ENCODE assay signal across 1 cellular context in the genomic region with DNA sequence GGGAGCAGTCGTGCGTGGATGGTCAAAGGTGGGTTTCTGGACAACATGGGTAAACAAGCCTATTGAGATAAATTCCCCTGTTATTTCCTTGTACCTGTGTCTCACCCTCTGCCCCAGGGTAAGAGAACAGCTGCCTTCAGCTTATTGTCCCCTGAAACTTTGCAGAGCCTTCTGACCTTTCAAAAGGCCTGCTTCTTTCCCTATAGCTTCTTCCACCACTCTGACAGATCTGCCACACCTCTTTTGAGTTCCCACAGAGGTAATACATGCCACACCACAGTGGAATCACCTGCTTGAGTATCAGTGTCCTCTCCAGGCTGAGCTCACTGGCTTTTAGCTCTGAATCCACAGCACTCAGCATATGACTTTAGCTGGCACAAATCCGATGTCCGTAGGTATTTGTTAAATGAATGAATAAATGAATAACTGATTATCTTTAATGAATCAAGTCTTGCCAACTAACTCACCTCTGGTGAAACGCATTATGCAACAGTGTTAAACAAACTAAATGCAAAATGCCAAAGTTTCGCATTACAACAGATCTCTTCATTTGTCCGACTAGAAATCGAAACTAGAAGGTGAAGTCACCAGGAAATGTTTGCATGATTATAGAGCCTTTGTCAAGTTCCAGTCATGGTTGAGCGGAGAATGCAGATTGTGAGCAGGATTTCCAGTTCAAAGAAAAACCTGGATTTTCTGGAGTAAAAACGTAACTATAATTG.
A peak's percentile ranks its signal among the peaks of the same experiment; 100 is the strongest.
TF ChIP-seq lines count a peak whose summit lies in the region.

No MANE protein-coding gene starts in this region.

TF ChIP-seq in GM23338, 12 proteins besides CTCF, POLR2A, EP300 and RAD21 (continued from another document):
- TF ChIP-seq, protein P1, sequence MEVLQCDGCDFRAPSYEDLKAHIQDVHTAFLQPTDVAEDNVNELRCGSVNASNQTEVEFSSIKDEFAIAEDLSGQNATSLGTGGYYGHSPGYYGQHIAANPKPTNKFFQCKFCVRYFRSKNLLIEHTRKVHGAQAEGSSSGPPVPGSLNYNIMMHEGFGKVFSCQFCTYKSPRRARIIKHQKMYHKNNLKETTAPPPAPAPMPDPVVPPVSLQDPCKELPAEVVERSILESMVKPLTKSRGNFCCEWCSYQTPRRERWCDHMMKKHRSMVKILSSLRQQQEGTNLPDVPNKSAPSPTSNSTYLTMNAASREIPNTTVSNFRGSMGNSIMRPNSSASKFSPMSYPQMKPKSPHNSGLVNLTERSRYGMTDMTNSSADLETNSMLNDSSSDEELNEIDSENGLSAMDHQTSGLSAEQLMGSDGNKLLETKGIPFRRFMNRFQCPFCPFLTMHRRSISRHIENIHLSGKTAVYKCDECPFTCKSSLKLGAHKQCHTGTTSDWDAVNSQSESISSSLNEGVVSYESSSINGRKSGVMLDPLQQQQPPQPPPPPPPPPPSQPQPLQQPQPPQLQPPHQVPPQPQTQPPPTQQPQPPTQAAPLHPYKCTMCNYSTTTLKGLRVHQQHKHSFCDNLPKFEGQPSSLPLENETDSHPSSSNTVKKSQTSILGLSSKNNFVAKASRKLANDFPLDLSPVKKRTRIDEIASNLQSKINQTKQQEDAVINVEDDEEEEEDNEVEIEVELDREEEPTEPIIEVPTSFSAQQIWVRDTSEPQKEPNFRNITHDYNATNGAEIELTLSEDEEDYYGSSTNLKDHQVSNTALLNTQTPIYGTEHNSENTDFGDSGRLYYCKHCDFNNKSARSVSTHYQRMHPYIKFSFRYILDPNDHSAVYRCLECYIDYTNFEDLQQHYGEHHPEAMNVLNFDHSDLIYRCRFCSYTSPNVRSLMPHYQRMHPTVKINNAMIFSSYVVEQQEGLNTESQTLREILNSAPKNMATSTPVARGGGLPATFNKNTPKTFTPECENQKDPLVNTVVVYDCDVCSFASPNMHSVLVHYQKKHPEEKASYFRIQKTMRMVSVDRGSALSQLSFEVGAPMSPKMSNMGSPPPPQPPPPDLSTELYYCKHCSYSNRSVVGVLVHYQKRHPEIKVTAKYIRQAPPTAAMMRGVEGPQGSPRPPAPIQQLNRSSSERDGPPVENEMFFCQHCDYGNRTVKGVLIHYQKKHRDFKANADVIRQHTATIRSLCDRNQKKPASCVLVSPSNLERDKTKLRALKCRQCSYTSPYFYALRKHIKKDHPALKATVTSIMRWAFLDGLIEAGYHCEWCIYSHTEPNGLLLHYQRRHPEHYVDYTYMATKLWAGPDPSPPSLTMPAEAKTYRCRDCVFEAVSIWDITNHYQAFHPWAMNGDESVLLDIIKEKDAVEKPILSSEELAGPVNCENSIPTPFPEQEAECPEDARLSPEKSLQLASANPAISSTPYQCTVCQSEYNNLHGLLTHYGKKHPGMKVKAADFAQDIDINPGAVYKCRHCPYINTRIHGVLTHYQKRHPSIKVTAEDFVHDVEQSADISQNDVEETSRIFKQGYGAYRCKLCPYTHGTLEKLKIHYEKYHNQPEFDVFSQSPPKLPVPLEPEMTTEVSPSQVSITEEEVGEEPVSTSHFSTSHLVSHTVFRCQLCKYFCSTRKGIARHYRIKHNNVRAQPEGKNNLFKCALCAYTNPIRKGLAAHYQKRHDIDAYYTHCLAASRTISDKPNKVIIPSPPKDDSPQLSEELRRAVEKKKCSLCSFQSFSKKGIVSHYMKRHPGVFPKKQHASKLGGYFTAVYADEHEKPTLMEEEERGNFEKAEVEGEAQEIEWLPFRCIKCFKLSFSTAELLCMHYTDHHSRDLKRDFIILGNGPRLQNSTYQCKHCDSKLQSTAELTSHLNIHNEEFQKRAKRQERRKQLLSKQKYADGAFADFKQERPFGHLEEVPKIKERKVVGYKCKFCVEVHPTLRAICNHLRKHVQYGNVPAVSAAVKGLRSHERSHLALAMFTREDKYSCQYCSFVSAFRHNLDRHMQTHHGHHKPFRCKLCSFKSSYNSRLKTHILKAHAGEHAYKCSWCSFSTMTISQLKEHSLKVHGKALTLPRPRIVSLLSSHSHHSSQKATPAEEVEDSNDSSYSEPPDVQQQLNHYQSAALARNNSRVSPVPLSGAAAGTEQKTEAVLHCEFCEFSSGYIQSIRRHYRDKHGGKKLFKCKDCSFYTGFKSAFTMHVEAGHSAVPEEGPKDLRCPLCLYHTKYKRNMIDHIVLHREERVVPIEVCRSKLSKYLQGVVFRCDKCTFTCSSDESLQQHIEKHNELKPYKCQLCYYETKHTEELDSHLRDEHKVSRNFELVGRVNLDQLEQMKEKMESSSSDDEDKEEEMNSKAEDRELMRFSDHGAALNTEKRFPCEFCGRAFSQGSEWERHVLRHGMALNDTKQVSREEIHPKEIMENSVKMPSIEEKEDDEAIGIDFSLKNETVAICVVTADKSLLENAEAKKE (CRISPR knock-in tag; IDR thresholded peaks at IDR 0.05), result peak; percentile 52; the same call in 1 of the 2 replicates
- TF ChIP-seq CREB1 (CRISPR knock-in tag; IDR thresholded peaks at IDR 0.05; ENCODE audit: low read depth), result no peak
- TF ChIP-seq NANOG (IDR thresholded peaks at IDR 0.05; ENCODE audit: borderline replicate concordance), result peak; percentile 86
- no peak for TF ChIP-seq JUNB (IDR thresholded peaks at IDR 0.05; ENCODE audit: unreplicated experiment)
- TF ChIP-seq, protein P2, sequence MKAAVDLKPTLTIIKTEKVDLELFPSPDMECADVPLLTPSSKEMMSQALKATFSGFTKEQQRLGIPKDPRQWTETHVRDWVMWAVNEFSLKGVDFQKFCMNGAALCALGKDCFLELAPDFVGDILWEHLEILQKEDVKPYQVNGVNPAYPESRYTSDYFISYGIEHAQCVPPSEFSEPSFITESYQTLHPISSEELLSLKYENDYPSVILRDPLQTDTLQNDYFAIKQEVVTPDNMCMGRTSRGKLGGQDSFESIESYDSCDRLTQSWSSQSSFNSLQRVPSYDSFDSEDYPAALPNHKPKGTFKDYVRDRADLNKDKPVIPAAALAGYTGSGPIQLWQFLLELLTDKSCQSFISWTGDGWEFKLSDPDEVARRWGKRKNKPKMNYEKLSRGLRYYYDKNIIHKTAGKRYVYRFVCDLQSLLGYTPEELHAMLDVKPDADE (IDR thresholded peaks at IDR 0.05), result no peak
- no peak for TF ChIP-seq EZH2phosphoT487 (IDR thresholded peaks at IDR 0.05; ENCODE audit: unreplicated experiment)
- no peak for TF ChIP-seq POLR2AphosphoS5 (IDR thresholded peaks at IDR 0.05; ENCODE audit: low read depth)
- no peak for TF ChIP-seq ZNF114 (CRISPR knock-in tag; IDR thresholded peaks at IDR 0.05)
